In genomic region chr5:7850533-7851239, GRCh38 we compare ENCODE assay signal across 8 cellular contexts. TPM values are rescaled to one million over a fixed set of nuclear protein-coding genes. Genes with fewer than 3 reads are reported as not detected.
DNase-seq lines count a peak whose midpoint lies in the region; ATAC-seq, FAIRE-seq and TF ChIP-seq lines count a peak whose summit lies in the region.

A gene with protein sequence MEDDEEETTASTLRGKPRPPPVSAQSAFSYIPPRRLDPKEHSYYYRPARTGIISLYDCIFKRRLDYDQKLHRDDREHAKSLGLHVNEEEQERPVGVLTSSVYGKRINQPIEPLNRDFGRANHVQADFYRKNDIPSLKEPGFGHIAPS (minus strand): TSS chr5:7851133. CDS start chr5:7851021, 112 bp downstream.

- no peaks in the 10 kb centered on the region for H3K79me2 ChIP-seq in H1 (ENCODE audit: control insufficient read depth in 1 of 2, insufficient read depth in 2 of 2, low read length in 2 of 2)

- no peak within 1 kb of the TSS; the same call in 1 of the 2 replicates for H3K18ac ChIP-seq in H1 (ENCODE audit: extremely low read depth, low read length)

- TF ChIP-seq POLR2A in H1 (IDR thresholded peaks at IDR 0.05; ENCODE audit: control extremely low read depth in 1 of 2, low read depth in 2 of 2, low read length in 2 of 2), result peak in 1 of 2 experiments; percentile 34; a peak in 1 of 3 replicates

- H3K9me3 Mint-ChIP-seq in T-cell, result no peaks in the 10 kb centered on the region

- peaks cover 0 to 8% (median 3%) of the 10 kb centered on the region in 4 experiments; a peak in 4 of 7 replicates for H3K4me1 ChIP-seq in H1 (replicated peaks in 1 of 4; ENCODE audit: control insufficient read depth in 3 of 4, insufficient read depth in 4 of 4, low read length in 3 of 4)
- peaks cover 2% of the 10 kb centered on the region for H3K4me1 ChIP-seq in mesodermal cell (ENCODE audit: control insufficient read depth, insufficient read depth, low read length, poor library complexity, severe bottlenecking)
- H3K4me1 ChIP-seq in upper lobe of right lung, result peaks cover 7% of the 10 kb centered on the region

- H3K4me3 Mint-ChIP-seq in T-cell, result peak within 1 kb of the TSS; percentile 76 to 83 (median 82)

- H3K27ac ChIP-seq in H1 (ENCODE audit: low read depth, low read length) (no peak within 1 kb of the TSS; the same call in 1 of the 2 replicates), mesodermal cell (ENCODE audit: low read depth, low read length, severe bottlenecking) (peak within 1 kb of the TSS; percentile 84), upper lobe of right lung (no peak within 1 kb of the TSS)

- H3K4me3 ChIP-seq in H1 (ENCODE audit: extremely low read depth in 1 of 4, insufficient read depth in 2 of 4, low read depth in 3 of 4, low read length in 4 of 4), result peak within 1 kb of the TSS; percentile 61 to 89 (median 67)
- H3K4me3 ChIP-seq in mesodermal cell (ENCODE audit: extremely low read depth, insufficient read depth, low read length, poor library complexity, severe bottlenecking), result peak within 1 kb of the TSS; percentile 47
- H3K4me3 ChIP-seq in upper lobe of right lung, result peak within 1 kb of the TSS; percentile 58

- ATAC-seq in Right ventricle myocardium inferior, result peak; percentile 63
- peak; percentile 46 to 74 (median 54) for ATAC-seq in T-cell (replicated peaks in 1 of 4)
- peak; percentile 83 for ATAC-seq in upper lobe of right lung
- ATAC-seq in HG03095 (IDR thresholded peaks at IDR 0.05; ENCODE audit: unreplicated experiment), result no peak

- no peaks in the 10 kb centered on the region for H3K79me1 ChIP-seq in H1 (ENCODE audit: low read depth, low read length)

- H2BK12ac ChIP-seq in H1 (ENCODE audit: low read depth, low read length), result 0 out of 2 replicates have a peak within 1 kb of the TSS, but pooled peaks have one; percentile 3

- peak within 1 kb of the TSS; percentile 63; the same call in 1 of the 2 replicates for H4K8ac ChIP-seq in H1 (ENCODE audit: extremely low read depth, insufficient read depth, low read length)

- no peaks in the 10 kb centered on the region for H3K36me3 ChIP-seq in H1 (ENCODE audit: control insufficient read depth in 2 of 4, insufficient read depth in 4 of 4, low read length in 3 of 4)
- H3K36me3 ChIP-seq in mesodermal cell (ENCODE audit: control insufficient read depth, insufficient read depth, low read length), result no peaks in the 10 kb centered on the region
- H3K36me3 ChIP-seq in upper lobe of right lung, result no peaks in the 10 kb centered on the region

- peaks cover 13 to 24% of the 10 kb centered on the region in 2 donors for H3K27me3 Mint-ChIP-seq in T-cell

- peak within 1 kb of the TSS; percentile 76 to 91 for H3K4me2 ChIP-seq in H1 (ENCODE audit: insufficient read depth in 1 of 2, low read depth in 2 of 2, low read length in 2 of 2)

- H3K56ac ChIP-seq in H1 (replicated peaks; ENCODE audit: insufficient read length, low read depth, low read length), result no peak within 1 kb of the TSS

- peak; percentile 40 to 69 (median 69); a peak in 3 of 4 replicates for TF ChIP-seq CTCF in H1 (IDR thresholded peaks at IDR 0.05; ENCODE audit: control extremely low read depth in 1 of 3, insufficient read depth in 1 of 3, low read depth in 1 of 3, low read length in 3 of 3)
- peak; percentile 29 for TF ChIP-seq CTCF in upper lobe of right lung (IDR thresholded peaks at IDR 0.05)

- no peak within 1 kb of the TSS for H3K14ac ChIP-seq in H1 (ENCODE audit: insufficient read length)

- H4K5ac ChIP-seq in H1 (ENCODE audit: insufficient read length, low read depth, low read length), result no peak within 1 kb of the TSS

- CTCF ChIA-PET in T-cell (lab: Charles Lee), result interaction anchor here (0.5 to 0.8 kb wide), 2 partner anchors 22 to 215 kb away, joined by 3 to 4 read pairs; no protein-coding TSS in a partner anchor
- CTCF ChIA-PET in H1 (lab: Charles Lee; ENCODE audit: partially characterized antibody), result interaction anchor here (0.6 to 3.4 kb wide), 12 partner anchors 10 to 1084 kb away, joined by 3 to 23 read pairs (median 5); partner anchors contain the start of genes FASTKD3 and MTRR

- no peak within 1 kb of the TSS for H2AK5ac ChIP-seq in H1 (ENCODE audit: low read depth, low read length)

- TF ChIP-seq EP300 in H1 (IDR thresholded peaks at IDR 0.05; ENCODE audit: borderline replicate concordance in 1 of 2, low read depth in 2 of 2, low read length in 2 of 2), result no peak

- 0 out of 2 replicates have a peak within 1 kb of the TSS, but pooled peaks have one; percentile 8 for H2BK15ac ChIP-seq in H1 (ENCODE audit: low read length)

- H3K27ac Mint-ChIP-seq in T-cell, result no peak within 1 kb of the TSS

- no peak for FAIRE-seq in H1 (lab: Jason Lieb, UNC)

- no peaks in the 10 kb centered on the region for H4K20me1 ChIP-seq in H1 (replicated peaks in 1 of 2; ENCODE audit: control insufficient read depth in 1 of 2, insufficient read depth in 2 of 2, low read length in 2 of 2)

- H2BK20ac ChIP-seq in H1 (ENCODE audit: low read length), result no peak within 1 kb of the TSS

- H3K9me3 ChIP-seq in H1 (ENCODE audit: insufficient read depth in 2 of 2, low read depth in 1 of 2, low read length in 1 of 2), result no peaks in the 10 kb centered on the region
- no peaks in the 10 kb centered on the region for H3K9me3 ChIP-seq in mesodermal cell (ENCODE audit: control insufficient read depth, low read length)
- no peaks in the 10 kb centered on the region for H3K9me3 ChIP-seq in upper lobe of right lung

- H3K23ac ChIP-seq in H1 (ENCODE audit: insufficient read length), result no peak within 1 kb of the TSS

- H3K9ac ChIP-seq in H1 (replicated peaks in 1 of 4; ENCODE audit: extremely low read depth in 1 of 4, low read depth in 3 of 4, low read length in 3 of 4), result peak within 1 kb of the TSS in 2 of 4 experiments; percentile 65 to 76; a peak in 5 of 7 replicates

- no peak within 1 kb of the TSS for H3K4ac ChIP-seq in H1 (replicated peaks; ENCODE audit: insufficient read length, low read depth, low read length)

- no peak within 1 kb of the TSS; the same call in 1 of the 2 replicates for H2BK5ac ChIP-seq in H1 (ENCODE audit: low read depth, low read length)

- DNase-seq in Right ventricle myocardium inferior (ENCODE audit: missing footprints), result peak; percentile 67
- no peak for DNase-seq in cardiac septum (ENCODE audit: low spot score)
- peak in 14 of 34 experiments; percentile 4 to 41 (median 14) for DNase-seq in T-cell
- DNase-seq in H1 (ENCODE audit: low read depth in 1 of 2, low spot score in 2 of 2), result peak in 1 of 2 experiments; percentile 93
- DNase-seq in upper lobe of right lung, result peak; percentile 86
- no peak for DNase-seq in SKM-1 treated with dmso at 0.1 percent for 144 hours (lab: John Stamatoyannopoulos, UW; ENCODE audit: unreplicated experiment)

- H3K23me2 ChIP-seq in H1 (ENCODE audit: low read depth, low read length), result peaks cover 9% of the 10 kb centered on the region

- no peaks in the 10 kb centered on the region for H3K36me3 Mint-ChIP-seq in T-cell

- H3K4me1 Mint-ChIP-seq in T-cell, result peaks cover 16 to 23% (median 21%) of the 10 kb centered on the region in 3 donors

- H3K27me3 ChIP-seq in H1 (replicated peaks in 1 of 4; ENCODE audit: control insufficient read depth in 3 of 4, extremely low read depth in 1 of 4, insufficient read depth in 3 of 4, low read length in 3 of 4) (peaks cover 0 to 16% (median 9%) of the 10 kb centered on the region in 4 experiments; a peak in 4 of 7 replicates), upper lobe of right lung (peaks cover 23% of the 10 kb centered on the region)

- peak within 1 kb of the TSS; percentile 95; the same call in 1 of the 2 replicates for H2AFZ ChIP-seq in H1 (ENCODE audit: low read length)

- no peak within 1 kb of the TSS for H2BK120ac ChIP-seq in H1 (replicated peaks; ENCODE audit: low read depth, low read length)

- peak in 1 of 2 experiments; percentile 11; a peak in 1 of 4 replicates for TF ChIP-seq RAD21 in H1 (IDR thresholded peaks at IDR 0.05 in 1 of 2, conservative IDR thresholded peaks at IDR 0.05 in 1 of 2; ENCODE audit: low read depth in 2 of 2, low read length in 2 of 2)

- H4K91ac ChIP-seq in H1 (replicated peaks; ENCODE audit: insufficient read length, low read length), result peak within 1 kb of the TSS; percentile 75

- intact Hi-C loops in Right ventricle myocardium inferior (cut with DNase I), result no loop called here
- intact Hi-C loops in cardiac septum (cut with DNase I), result no loop called here
- intact Hi-C loops in upper lobe of right lung (cut with DNase I), result no loop called here

- 0% methylated on average over 12 of the region's 70 CpGs; no CpG with 5 or more reads in 1 of the 2 experiments for WGBS in H1 (ENCODE audit: extremely low coverage in 1 of 2, insufficient coverage in 1 of 2, insufficient read length in 1 of 2, insufficient replicate concordance in 2 of 2, low coverage in 1 of 2, low lambda C conversion rate in 2 of 2, missing lambda C conversion rate in 1 of 2), 2 experiments
- 1 to 2% methylated on average over 36 to 44 of the region's 70 CpGs for whole genome bisulfite sequencing in mesodermal cell (ENCODE audit: insufficient coverage in 2 of 2), 2 experiments

- POLR2A ChIA-PET in T-cell (lab: Charles Lee) (interaction anchor here in 1 of 2 donors (0.6 kb wide), 2 partner anchors 20 to 24 kb away, joined by 4 to 6 read pairs; no protein-coding TSS in a partner anchor), H1 (lab: Charles Lee; ENCODE audit: partially characterized antibody) (interaction anchor here (1.2 to 1.5 kb wide), 3 partner anchors 18 to 455 kb away, joined by 3 to 4 read pairs (median 3); partner anchors contain the start of genes ADCY2, FASTKD3 and MTRR)

TF ChIP-seq in H1, 55 proteins besides CTCF, POLR2A, EP300 and RAD21 (continues in another document):
- TF ChIP-seq JUND (IDR thresholded peaks at IDR 0.05; ENCODE audit: low read length) (no peak), RBBP5 (IDR thresholded peaks at IDR 0.05; ENCODE audit: borderline replicate concordance, low read depth, low read length) (peak; percentile 22; the same call in 1 of the 2 replicates), BCL11A (IDR thresholded peaks at IDR 0.05; ENCODE audit: low read depth in 2 of 2, low read length in 2 of 2) (no peak), BACH1 (IDR thresholded peaks at IDR 0.05; ENCODE audit: low read length) (no peak), SUZ12 (IDR thresholded peaks at IDR 0.05; ENCODE audit: low read length) (no peak)

RNA-seq across cellular contexts. Expression of the gene that starts here (rescaled TPM):
- total RNA-seq in Right ventricle myocardium inferior (not detected), cardiac septum (not detected), T-cell (not detected), upper lobe of right lung (0.93 TPM)
- 0.39 and 0.40 TPM in 2 replicates for total RNA-seq in H1 (2021; fragmentation: NEBNext Ultra II Directional; extraction: Animal tissue kit (Norgen Biotek cat#: 25700))
- 0.82 and 0.92 TPM in 2 replicates for polyA plus RNA-seq in H1 (2011; rRNA removed)
- polyA plus RNA-seq in H1 (2011; cell fraction: cytosol; rRNA removed), result 0.72 TPM
- polyA plus RNA-seq in H1 (2011; cell fraction: nucleus; rRNA removed), result 0.93 TPM
- polyA plus RNA-seq in H1 (2012, experiment 1 of 2), result 0.51 to 1.0 TPM (median 0.80 TPM) in 4 replicates
- polyA plus RNA-seq in H1 (2012, experiment 2 of 2), result 0.34 TPM
- polyA plus RNA-seq in H1 (2013, experiment 1 of 2), result 0.61 TPM
- polyA plus RNA-seq in H1 (2013, experiment 2 of 2), result 0.75 TPM
- polyA minus RNA-seq in H1 (2011; rRNA and poly(A)+ RNA removed), result 0.09 TPM in 1 of 2 replicates, not detected in the other
- polyA minus RNA-seq in H1 (2011; cell fraction: cytosol; rRNA and poly(A)+ RNA removed), result not detected
- 0.70 TPM for polyA minus RNA-seq in H1 (2011; cell fraction: nucleus; rRNA and poly(A)+ RNA removed)
- 0.18 TPM for polyA plus RNA-seq in mesodermal cell (2013, experiment 1 of 2)
- 0.30 TPM for polyA plus RNA-seq in mesodermal cell (2013, experiment 2 of 2)

Comparison
In these comparisons a context has a peak if more than half of its experiments do, and no peak if none do; other contexts are left out.
1. Peak in DNase-seq and ATAC-seq in Right ventricle myocardium inferior; RNA of the gene not detected or under 1 TPM.
2. Peak in ATAC-seq in T-cell; RNA of the gene not detected or under 1 TPM.
3. Peak in DNase-seq, ATAC-seq and H3K4me3 ChIP-seq in upper lobe of right lung; RNA of the gene not detected or under 1 TPM.